ENCODE assay signal across 8 cellular contexts in genomic region chr16:25106567-25107465, GRCh38. TPM values are rescaled to one million over a fixed set of nuclear protein-coding genes. Genes with fewer than 3 reads are reported as not detected.
DNase-seq lines count a peak whose midpoint lies in the region; ATAC-seq and TF ChIP-seq lines count a peak whose summit lies in the region.

No MANE protein-coding gene starts in this region.

- H3K27me3 Mint-ChIP-seq in activated T-cell treated with anti-CD3 and anti-CD28 coated beads, Interleukin-2, amount 50 U/mL, for 72 hours (ENCODE audit: low read depth), result no peaks in the 10 kb centered on the region

- TF ChIP-seq CTCF in esophagus muscularis mucosa (IDR thresholded peaks at IDR 0.05), result peak; percentile 2 to 37 (median 6)

- intact Hi-C loops in esophagus muscularis mucosa (cut with DNase I), result loop anchor here (5.0 kb wide), 1 partner anchor 40 kb away; no protein-coding TSS in a partner anchor

- H3K9me3 ChIP-seq in HUES64 (ENCODE audit: insufficient read depth, low read depth, low read length) (no peaks in the 10 kb centered on the region), esophagus muscularis mucosa (no peaks in the 10 kb centered on the region), muscle layer of colon (ENCODE audit: low read length) (no peaks in the 10 kb centered on the region)

- H3K27me3 ChIP-seq in HUES64 (ENCODE audit: insufficient read depth, low read length) (peaks cover 10% of the 10 kb centered on the region; the same call in 1 of the 2 replicates), esophagus muscularis mucosa (no peaks in the 10 kb centered on the region), muscle layer of colon (ENCODE audit: control insufficient read depth in 1 of 2, insufficient read depth in 2 of 2, low read length in 2 of 2) (no peaks in the 10 kb centered on the region)

- H3K27ac ChIP-seq in HUES64 (ENCODE audit: low read depth, low read length), result peak overlapping the region; percentile 56
- peak overlapping the region; percentile 85 to 93 (median 90) for H3K27ac ChIP-seq in esophagus muscularis mucosa (replicated peaks in 1 of 4)
- H3K27ac ChIP-seq in muscle layer of colon (ENCODE audit: low read depth, low read length), result peak overlapping the region; percentile 91

- H3K9ac ChIP-seq in HUES64 (ENCODE audit: low read depth, low read length) (peak overlapping the region; percentile 84), muscle layer of colon (ENCODE audit: low read length) (peak overlapping the region; percentile 86)

- WGBS in HUES64, result under 1% methylated on average over 63 of the region's 63 CpGs
- 0% methylated on average over 30 of the region's 63 CpGs for WGBS in esophagus muscularis mucosa

- H3K36me3 ChIP-seq in HUES64 (ENCODE audit: insufficient read depth, low read length) (no peaks in the 10 kb centered on the region), esophagus muscularis mucosa (no peaks in the 10 kb centered on the region), muscle layer of colon (ENCODE audit: insufficient read depth, low read length) (no peaks in the 10 kb centered on the region)

- peak; percentile 34 for TF ChIP-seq POLR2A in esophagus muscularis mucosa (IDR thresholded peaks at IDR 0.05; ENCODE audit: low read depth)

- DNase-seq in CD1c-positive myeloid dendritic cell (ENCODE audit: extremely low spot score) (peak; percentile 88), OCI-M2 (lab: John Stamatoyannopoulos, UW; ENCODE audit: unreplicated experiment) (peak; percentile 41), esophagus muscularis mucosa (ENCODE audit: extremely low spot score) (peak; percentile 99)
- peak; percentile 92 to 93 for DNase-seq in activated T-cell treated with anti-CD3 and anti-CD28 coated beads, Interleukin-2, amount 50 U/mL, for 72 hours
- DNase-seq in stimulated activated CD8-positive, alpha-beta memory T cell treated with anti-CD3 and anti-CD28 coated beads, Interleukin-4, amount 100 ng/mL, for 4 hours (ENCODE audit: low read depth in 2 of 2, low spot score in 1 of 2), result peak; percentile 33 to 60

- H3K4me1 Mint-ChIP-seq in activated T-cell treated with anti-CD3 and anti-CD28 coated beads, Interleukin-2, amount 50 U/mL, for 72 hours (ENCODE audit: low read depth), result peaks cover 37% of the 10 kb centered on the region

- peak overlapping the region; percentile 92 for H3K27ac Mint-ChIP-seq in activated T-cell treated with anti-CD3 and anti-CD28 coated beads, Interleukin-2, amount 50 U/mL, for 72 hours

- no peak for TF ChIP-seq EP300 in esophagus muscularis mucosa (IDR thresholded peaks at IDR 0.05)

- peaks cover 4 to 7% of the 10 kb centered on the region in 2 donors for H3K36me3 Mint-ChIP-seq in activated T-cell treated with anti-CD3 and anti-CD28 coated beads, Interleukin-2, amount 50 U/mL, for 72 hours (ENCODE audit: insufficient read depth in 2 of 2)

- H3K9me3 Mint-ChIP-seq in activated T-cell treated with anti-CD3 and anti-CD28 coated beads, Interleukin-2, amount 50 U/mL, for 72 hours, result no peaks in the 10 kb centered on the region

- H3K4me1 ChIP-seq in HUES64 (ENCODE audit: insufficient read depth, low read length) (no peaks in the 10 kb centered on the region), esophagus muscularis mucosa (peaks cover 30 to 41% (median 37%) of the 10 kb centered on the region in 4 donors), muscle layer of colon (ENCODE audit: insufficient read depth, low read length) (peaks cover 19% of the 10 kb centered on the region)

- H3K4me3 Mint-ChIP-seq in activated T-cell treated with anti-CD3 and anti-CD28 coated beads, Interleukin-2, amount 50 U/mL, for 72 hours, result peak overlapping the region; percentile 97 to 99

- peak overlapping the region; percentile 80 for H3K4me3 ChIP-seq in HUES64 (ENCODE audit: low read length)
- peak overlapping the region; percentile 67 to 94 (median 78) for H3K4me3 ChIP-seq in esophagus muscularis mucosa
- H3K4me3 ChIP-seq in muscle layer of colon (ENCODE audit: low read depth in 1 of 2, low read length in 2 of 2), result peak overlapping the region; percentile 61 to 86

- peak; percentile 44 for ATAC-seq in GM19397 (IDR thresholded peaks at IDR 0.05; ENCODE audit: unreplicated experiment)
- ATAC-seq in activated T-cell treated with anti-CD3 and anti-CD28 coated beads, Interleukin-2, amount 50 U/mL, for 72 hours (replicated peaks in 1 of 2), result peak; percentile 73 to 78

RNA-seq across cellular contexts. Expression of gene LCMT1, which starts 4.7 kb away (rescaled TPM):
- polyA plus RNA-seq in HUES64 (2013, experiment 1 of 2), result 54.8 TPM
- polyA plus RNA-seq in HUES64 (2013, experiment 2 of 2), result 61.2 TPM
- total RNA-seq in activated T-cell treated with anti-CD3 and anti-CD28 coated beads, Interleukin-2, amount 50 U/mL, for 72 hours, result 10 to 100 TPM; 43.7 to 50.1 TPM
- 10 to 100 TPM; 10.8 to 24.5 (median 18.0) TPM for total RNA-seq in esophagus muscularis mucosa

Comparison
In these comparisons a context has a peak if more than half of its experiments do, and no peak if none do; other contexts are left out.
1. Peak in every context shown above with its lines: DNase-seq, ATAC-seq, H3K4me3 ChIP-seq and H3K27ac ChIP-seq.
2. DNase-seq: peak in every context shown above with its lines; median percentile 99 in esophagus muscularis mucosa; 92 in activated T-cell treated with anti-CD3 and anti-CD28 coated beads, Interleukin-2, amount 50 U/mL, for 72 hours; 88 in CD1c-positive myeloid dendritic cell; 46 in stimulated activated CD8-positive, alpha-beta memory T cell treated with anti-CD3 and anti-CD28 coated beads, Interleukin-4, amount 100 ng/mL, for 4 hours; 41 in OCI-M2.